ENCODE assay signal across 27 cellular contexts in genomic region chr7:25386311-25386744, GRCh38.
DNase-seq lines count a peak whose midpoint lies in the region; TF ChIP-seq lines count a peak whose summit lies in the region.
"Had no signal": no experiment of that assay in that cellular context is flagged by ENCODE, and none has a peak within 500 bp of the region (broad histone marks: within the 10 kb centered on the region; RNA-seq: fewer than 3 reads in every experiment).

No MANE protein-coding gene starts in this region.

- TF ChIP-seq CTCF in brain (conservative IDR thresholded peaks at IDR 0.05) (no peak), GM13977 (IDR thresholded peaks at IDR 0.05; ENCODE audit: extremely low read depth, insufficient read depth, missing control alignments) (no peak)

- in situ Hi-C loops in GM13977 (cut with MboI; ENCODE audit: low pct_unique_long_range_greater_than_20kb, low sequenced_read_pairs, unreplicated experiment) = loop anchor here (25.0 kb wide), 1 partner anchor 124 kb away; no protein-coding TSS in a partner anchor

- H3K4me1 Mint-ChIP-seq in brain = peaks cover 77% of the 10 kb centered on the region
- H3K4me1 Mint-ChIP-seq: activated CD4-positive, alpha-beta T cell treated with anti-CD3 and anti-CD28 coated beads, Interleukin-2, amount 10 ng/mL, durations not matched to agents 7 days and 5 days; activated naive CD4-positive, alpha-beta T cell treated with anti-CD3 and anti-CD28 coated beads, Interleukin-2, amount 10 ng/mL, durations not matched to agents 7 days and 5 days; immature natural killer cell; naive thymus-derived CD8-positive, alpha-beta T cell; stimulated activated effector memory CD8-positive, alpha-beta T cell treated with anti-CD3 and anti-CD28 coated beads, Interleukin-12 subunit alpha, Interleukin-12 subunit beta, amount 100 ng/mL, for 72 hours had no signal

- H3K4me3 Mint-ChIP-seq in brain = peak overlapping the region in 3 of 5 experiments; percentile 2 to 52 (median 16)
- H3K4me3 Mint-ChIP-seq: activated CD4-positive, alpha-beta T cell treated with anti-CD3 and anti-CD28 coated beads, Interleukin-2, amount 10 ng/mL, durations not matched to agents 7 days and 5 days; activated naive CD4-positive, alpha-beta T cell treated with anti-CD3 and anti-CD28 coated beads, Interleukin-2, amount 10 ng/mL, durations not matched to agents 7 days and 5 days; dendritic cell treated with granulocyte-macrophage colony-stimulating factor and Interleukin-4, amounts not matched to agents 40 ng/mL and 50 ng/mL, for 4 days; immature natural killer cell; naive thymus-derived CD8-positive, alpha-beta T cell; stimulated activated effector memory CD8-positive, alpha-beta T cell treated with anti-CD3 and anti-CD28 coated beads, Interleukin-12 subunit alpha, Interleukin-12 subunit beta, amount 100 ng/mL, for 72 hours; WTC11 had no signal

- H3K27ac Mint-ChIP-seq in brain = peak overlapping the region; percentile 42 to 96 (median 93)
- H3K27ac Mint-ChIP-seq: activated CD4-positive, alpha-beta T cell treated with anti-CD3 and anti-CD28 coated beads, Interleukin-2, amount 10 ng/mL, durations not matched to agents 7 days and 5 days; activated naive CD4-positive, alpha-beta T cell treated with anti-CD3 and anti-CD28 coated beads, Interleukin-2, amount 10 ng/mL, durations not matched to agents 7 days and 5 days; dendritic cell treated with granulocyte-macrophage colony-stimulating factor and Interleukin-4, amounts not matched to agents 40 ng/mL and 50 ng/mL, for 4 days; immature natural killer cell; naive thymus-derived CD8-positive, alpha-beta T cell; stimulated activated effector memory CD8-positive, alpha-beta T cell treated with anti-CD3 and anti-CD28 coated beads, Interleukin-12 subunit alpha, Interleukin-12 subunit beta, amount 100 ng/mL, for 72 hours; WTC11 had no signal

- H3K27me3 Mint-ChIP-seq in brain = peaks cover 3% of the 10 kb centered on the region

- H3K9me3 Mint-ChIP-seq in brain = no peaks in the 10 kb centered on the region
- H3K9me3 Mint-ChIP-seq: activated CD4-positive, alpha-beta T cell treated with anti-CD3 and anti-CD28 coated beads, Interleukin-2, amount 10 ng/mL, durations not matched to agents 7 days and 5 days; activated naive CD4-positive, alpha-beta T cell treated with anti-CD3 and anti-CD28 coated beads, Interleukin-2, amount 10 ng/mL, durations not matched to agents 7 days and 5 days; dendritic cell treated with granulocyte-macrophage colony-stimulating factor and Interleukin-4, amounts not matched to agents 40 ng/mL and 50 ng/mL, for 4 days; naive thymus-derived CD8-positive, alpha-beta T cell; stimulated activated effector memory CD8-positive, alpha-beta T cell treated with anti-CD3 and anti-CD28 coated beads, Interleukin-12 subunit alpha, Interleukin-12 subunit beta, amount 100 ng/mL, for 72 hours; WTC11 had no signal

- no peaks in the 10 kb centered on the region for H3K36me3 Mint-ChIP-seq in brain
- H3K36me3 Mint-ChIP-seq: activated naive CD4-positive, alpha-beta T cell treated with anti-CD3 and anti-CD28 coated beads, Interleukin-2, amount 10 ng/mL, durations not matched to agents 7 days and 5 days; immature natural killer cell; naive thymus-derived CD8-positive, alpha-beta T cell; stimulated activated effector memory CD8-positive, alpha-beta T cell treated with anti-CD3 and anti-CD28 coated beads, Interleukin-12 subunit alpha, Interleukin-12 subunit beta, amount 100 ng/mL, for 72 hours; WTC11 had no signal

- DNase-seq in Ammon's horn (ENCODE audit: low spot score) (peak; percentile 40), NCI-H1092 (lab: John Stamatoyannopoulos, UW) (peak; percentile 47), midbrain (lab: John Stamatoyannopoulos, UW) (peak; percentile 51), iPS-NIHi7 (ENCODE audit: extremely low spot score) (no peak), GM13977 (ENCODE audit: low spot score) (no peak), dermis blood vessel endothelial cell (no peak), GM19238 (ENCODE audit: insufficient read length, low spot score) (no peak)
- DNase-seq: activated CD4-positive, alpha-beta T cell treated with anti-CD3 and anti-CD28 coated beads, Interleukin-2, amount 10 ng/mL, durations not matched to agents 7 days and 5 days; activated naive CD4-positive, alpha-beta T cell treated with anti-CD3 and anti-CD28 coated beads, Interleukin-2, amount 10 ng/mL, durations not matched to agents 7 days and 5 days; amniotic stem cell; BE2C; DMS53; gastrocnemius medialis; immature natural killer cell; left lung; naive thymus-derived CD8-positive, alpha-beta T cell; NCI-H2171; NCI-H524; NK-92 treated with Interleukin-12 subunit alpha and Interleukin-12 subunit beta, amount 100 ng/mL, for 24 hours; SIG-M5; stimulated activated CD4-positive, alpha-beta T cell treated with anti-CD3 and anti-CD28 coated beads, Interleukin-12 subunit alpha, Interleukin-12 subunit beta, amount 100 ng/mL, for 4 hours; stimulated activated CD4-positive, alpha-beta T cell treated with anti-CD3 and anti-CD28 coated beads, Interleukin-4, amount 100 ng/mL, for 24 hours; SW 1271 had no signal

Comparison
In these comparisons a context has a peak if more than half of its experiments do, and no peak if none do; other contexts are left out.
1. DNase-seq: peak in Ammon's horn (single experiment), NCI-H1092 (single experiment) and midbrain (single experiment); none in iPS-NIHi7 (single experiment), GM13977 (single experiment), dermis blood vessel endothelial cell (single experiment) and GM19238 (single experiment).